Comparison of ENCODE assay signal across 9 cellular contexts in genomic region chrY:12661607-12661973, GRCh38. TPM values are rescaled to one million over a fixed set of nuclear protein-coding genes. Genes with fewer than 3 reads are reported as not detected.
A peak's percentile ranks its signal among the peaks of the same experiment; 100 is the strongest.
DNase-seq lines count a peak whose midpoint lies in the region; ATAC-seq and TF ChIP-seq lines count a peak whose summit lies in the region.
"Had no signal": no experiment of that assay in that cellular context is flagged by ENCODE, and none has a peak within 500 bp of the region (broad histone marks: within the 10 kb centered on the region; RNA-seq: fewer than 3 reads in every experiment).

No MANE protein-coding gene starts in this region.

- H3K4me2 ChIP-seq in H9 (ENCODE audit: insufficient read depth, insufficient read length, low read length) = no peak overlapping the region

- H3T11ph ChIP-seq in H9 (ENCODE audit: low read length) = no peak overlapping the region

- no peaks in the 10 kb centered on the region for H3K9me3 ChIP-seq in H9 (ENCODE audit: control insufficient read depth, low read depth, low read length)

- H3K27ac Mint-ChIP-seq in dendritic cell treated with granulocyte-macrophage colony-stimulating factor and Interleukin-4, amounts not matched to agents 40 ng/mL and 50 ng/mL, for 4 days = peak overlapping the region; percentile 80
- H3K27ac Mint-ChIP-seq in natural killer cell treated with Interleukin-12 subunit alpha and Interleukin-12 subunit beta and Interleukin-15 and Interleukin-18, amount 100 ng/mL, for 72 hours = peak overlapping the region in 1 of 2 donors; percentile 91
- no peak overlapping the region for H3K27ac Mint-ChIP-seq in H9

- TF ChIP-seq CTCF in H9 (conservative IDR thresholded peaks at IDR 0.05) = no peak

- no peak overlapping the region for H2BK15ac ChIP-seq in H9 (ENCODE audit: low read depth, low read length)

- H3K79me1 ChIP-seq in H9 (ENCODE audit: insufficient read depth, low read depth, low read length, poor library complexity, severe bottlenecking) = no peaks in the 10 kb centered on the region

- H3K23me2 ChIP-seq in H9 (ENCODE audit: insufficient read length, low read depth, low read length, poor library complexity, severe bottlenecking) = no peaks in the 10 kb centered on the region

- H3K79me2 ChIP-seq in H9 (ENCODE audit: insufficient read depth, low read length) = no peaks in the 10 kb centered on the region

- no peaks in the 10 kb centered on the region for H3K4me1 ChIP-seq in H9 (ENCODE audit: insufficient read depth, low read length)

- no peak overlapping the region for H3K9ac ChIP-seq in H9 (ENCODE audit: extremely low read depth, insufficient read length, low read length)

- H2BK5ac ChIP-seq in H9 (ENCODE audit: insufficient read length, low read length) = no peak overlapping the region

- ATAC-seq in GM18498 (IDR thresholded peaks at IDR 0.05; ENCODE audit: unreplicated experiment) (peak; percentile 28), HG03175 (IDR thresholded peaks at IDR 0.05; ENCODE audit: unreplicated experiment) (peak; percentile 16)
- peak in 1 of 2 donors; percentile 21 for ATAC-seq in natural killer cell treated with Interleukin-12 subunit alpha and Interleukin-12 subunit beta and Interleukin-15 and Interleukin-18, amount 100 ng/mL, for 72 hours

- H3K56ac ChIP-seq in H9 (ENCODE audit: insufficient read length, low read depth, low read length) = no peak overlapping the region

- WGBS in H9 (ENCODE audit: extremely low coverage, insufficient read length, low lambda C conversion rate) = no CpG with 5 or more reads among the region's 9 CpGs

- H4K91ac ChIP-seq in H9 (ENCODE audit: insufficient read length, low read depth, low read length) = no peak overlapping the region

- no peak for DNase-seq in natural killer cell treated with Interleukin-12 subunit alpha and Interleukin-12 subunit beta and Interleukin-15 and Interleukin-18, amount 100 ng/mL, for 72 hours (ENCODE audit: low spot score)
- no peak for DNase-seq in AG08396 (ENCODE audit: low spot score)
- DNase-seq in H9 = no peak
- no peak for DNase-seq in SHP77 (lab: John Stamatoyannopoulos, UW)
- no peak for DNase-seq in NCI-H510A (lab: John Stamatoyannopoulos, UW)
- DNase-seq: left cardiac atrium had no signal

- H3K4ac ChIP-seq in H9 (ENCODE audit: low read depth, low read length) = no peak overlapping the region

- H3K4me3 Mint-ChIP-seq in dendritic cell treated with granulocyte-macrophage colony-stimulating factor and Interleukin-4, amounts not matched to agents 40 ng/mL and 50 ng/mL, for 4 days = peak overlapping the region; percentile 85
- H3K4me3 Mint-ChIP-seq in natural killer cell treated with Interleukin-12 subunit alpha and Interleukin-12 subunit beta and Interleukin-15 and Interleukin-18, amount 100 ng/mL, for 72 hours = peak overlapping the region; percentile 99
- H3K4me3 Mint-ChIP-seq in H9 = no peak overlapping the region

- no peaks in the 10 kb centered on the region for H3K9me3 Mint-ChIP-seq in dendritic cell treated with granulocyte-macrophage colony-stimulating factor and Interleukin-4, amounts not matched to agents 40 ng/mL and 50 ng/mL, for 4 days
- no peaks in the 10 kb centered on the region for H3K9me3 Mint-ChIP-seq in natural killer cell treated with Interleukin-12 subunit alpha and Interleukin-12 subunit beta and Interleukin-15 and Interleukin-18, amount 100 ng/mL, for 72 hours
- no peaks in the 10 kb centered on the region for H3K9me3 Mint-ChIP-seq in H9

- H2BK12ac ChIP-seq in H9 (ENCODE audit: insufficient read length, low read depth, low read length) = no peak overlapping the region

- no peak overlapping the region for H4K5ac ChIP-seq in H9 (ENCODE audit: insufficient read length, low read depth, low read length)

- peaks cover 5% of the 10 kb centered on the region for H3K4me1 Mint-ChIP-seq in dendritic cell treated with granulocyte-macrophage colony-stimulating factor and Interleukin-4, amounts not matched to agents 40 ng/mL and 50 ng/mL, for 4 days (ENCODE audit: low read depth)
- peaks cover 0 to 13% of the 10 kb centered on the region in 2 donors for H3K4me1 Mint-ChIP-seq in natural killer cell treated with Interleukin-12 subunit alpha and Interleukin-12 subunit beta and Interleukin-15 and Interleukin-18, amount 100 ng/mL, for 72 hours (ENCODE audit: low read depth in 2 of 2)
- H3K4me1 Mint-ChIP-seq in H9 = no peaks in the 10 kb centered on the region

- H4K20me1 ChIP-seq in H9 (ENCODE audit: control insufficient read depth, insufficient read depth, insufficient read length) = no peaks in the 10 kb centered on the region

- H2AFZ ChIP-seq in H9 (ENCODE audit: low read length) = no peak overlapping the region

- no peaks in the 10 kb centered on the region for H3K36me3 Mint-ChIP-seq in dendritic cell treated with granulocyte-macrophage colony-stimulating factor and Interleukin-4, amounts not matched to agents 40 ng/mL and 50 ng/mL, for 4 days (ENCODE audit: low read depth)
- H3K36me3 Mint-ChIP-seq in natural killer cell treated with Interleukin-12 subunit alpha and Interleukin-12 subunit beta and Interleukin-15 and Interleukin-18, amount 100 ng/mL, for 72 hours = no peaks in the 10 kb centered on the region
- H3K36me3 Mint-ChIP-seq in H9 (ENCODE audit: insufficient read depth in 1 of 3, low read depth in 3 of 3) = no peaks in the 10 kb centered on the region

- H3K18ac ChIP-seq in H9 (ENCODE audit: insufficient read length, low read depth, low read length) = no peak overlapping the region

- H2AK5ac ChIP-seq in H9 (ENCODE audit: insufficient read length, low read length) = no peak overlapping the region

- H4K8ac ChIP-seq in H9 (replicated peaks; ENCODE audit: insufficient read length, low read depth, low read length) = no peak overlapping the region

- H3K27me3 Mint-ChIP-seq in dendritic cell treated with granulocyte-macrophage colony-stimulating factor and Interleukin-4, amounts not matched to agents 40 ng/mL and 50 ng/mL, for 4 days = no peaks in the 10 kb centered on the region
- no peaks in the 10 kb centered on the region for H3K27me3 Mint-ChIP-seq in natural killer cell treated with Interleukin-12 subunit alpha and Interleukin-12 subunit beta and Interleukin-15 and Interleukin-18, amount 100 ng/mL, for 72 hours
- H3K27me3 Mint-ChIP-seq in H9 (ENCODE audit: low read depth) = no peaks in the 10 kb centered on the region

- no peak overlapping the region for H3K23ac ChIP-seq in H9 (ENCODE audit: insufficient read length, low read depth, low read length)

- intact Hi-C loops in dendritic cell treated with granulocyte-macrophage colony-stimulating factor and Interleukin-4, amounts not matched to agents 40 ng/mL and 50 ng/mL, for 4 days (cut with micrococcal nuclease) = no loop called here

- H3K27ac ChIP-seq in H9 (ENCODE audit: insufficient read length, low read depth, low read length) = no peak overlapping the region

- no peak overlapping the region for H2BK120ac ChIP-seq in H9 (ENCODE audit: low read depth, low read length, poor library complexity, severe bottlenecking)

- no peak overlapping the region for H3K14ac ChIP-seq in H9 (ENCODE audit: insufficient read depth, low read length)

- no peaks in the 10 kb centered on the region for H3K27me3 ChIP-seq in H9 (ENCODE audit: insufficient read depth, low read length)

- no peak overlapping the region for H2BK20ac ChIP-seq in H9 (ENCODE audit: low read depth, low read length, poor library complexity, severe bottlenecking)

RNA-seq across cellular contexts. Expression of gene USP9Y, which starts 39.4 kb away (rescaled TPM):
- total RNA-seq in natural killer cell treated with Interleukin-12 subunit alpha and Interleukin-12 subunit beta and Interleukin-15 and Interleukin-18, amount 100 ng/mL, for 72 hours = 10 to 100 TPM in 1 of 2 donors, not detected in 1; 16.1 TPM
- not detected in 2 replicates for total RNA-seq in H9 (2021)

Comparison
In these comparisons a context has a peak if more than half of its experiments do, and no peak if none do; other contexts are left out.
1. H3K4me3 Mint-ChIP-seq: peak in dendritic cell treated with granulocyte-macrophage colony-stimulating factor and Interleukin-4, amounts not matched to agents 40 ng/mL and 50 ng/mL, for 4 days (single experiment) and natural killer cell treated with Interleukin-12 subunit alpha and Interleukin-12 subunit beta and Interleukin-15 and Interleukin-18, amount 100 ng/mL, for 72 hours (single experiment); none in H9 (0 of 2).